In the genomic region with DNA sequence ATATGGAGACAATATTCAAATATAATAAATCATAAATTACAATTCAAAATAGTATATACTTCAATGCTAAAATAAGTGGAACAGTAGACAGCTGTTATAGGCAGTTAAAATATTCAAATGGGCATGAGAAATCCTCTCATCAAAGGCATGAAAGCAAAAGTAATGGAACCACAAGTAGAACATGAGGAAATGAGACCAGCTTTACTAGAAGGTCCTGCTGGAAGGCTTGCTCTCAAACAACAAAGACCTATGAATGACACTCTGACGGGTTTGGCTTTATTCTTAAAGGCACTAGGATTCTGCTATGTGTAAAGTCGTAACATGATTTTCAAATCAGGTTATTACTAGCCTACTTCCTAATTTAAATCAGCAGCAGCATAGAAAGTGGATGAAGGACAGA, we compare ENCODE assay signal across 14 cellular contexts.
DNase-seq lines count a peak whose midpoint lies in the region; ATAC-seq, FAIRE-seq and TF ChIP-seq lines count a peak whose summit lies in the region.
"Had no signal": no experiment of that assay in that cellular context is flagged by ENCODE, and none has a peak within 500 bp of the region (broad histone marks: within the 10 kb centered on the region; RNA-seq: fewer than 3 reads in every experiment).

No MANE protein-coding gene starts in this region.

- H3K9me3 Mint-ChIP-seq in Calu3 (ENCODE audit: low read depth, unreplicated experiment), result no peaks in the 10 kb centered on the region
- H3K9me3 Mint-ChIP-seq: dendritic cell treated with granulocyte-macrophage colony-stimulating factor and Interleukin-4, amounts not matched to agents 40 ng/mL and 50 ng/mL, for 4 days had no signal

- CTCF ChIA-PET in Calu3 (lab: Charles Lee), result no interaction called here

- peak; percentile 81 for FAIRE-seq in GM12891 (lab: Jason Lieb, UNC)
- FAIRE-seq in H54 (lab: Jason Lieb, UNC), result no peak

- TF ChIP-seq POLR2A in GM12891 (IDR thresholded peaks at IDR 0.05; ENCODE audit: low read depth, low read length) (no peak), H54 (IDR thresholded peaks at IDR 0.05; ENCODE audit: low read depth, low read length) (no peak)

- no peak for DNase-seq in GM12891 (ENCODE audit: insufficient read length, low spot score)
- peak; percentile 11 to 42 for DNase-seq in NCI-H526 (lab: John Stamatoyannopoulos, UW)
- DNase-seq in cerebellar cortex (ENCODE audit: low spot score), result no peak
- no peak for DNase-seq in H54 (ENCODE audit: insufficient read length, low spot score)
- DNase-seq in effector CD8-positive, alpha-beta T cell (lab: John Stamatoyannopoulos, UW), result no peak
- DNase-seq in Calu3, result no peak
- DNase-seq: activated effector memory CD4-positive, alpha-beta T cell treated with Interleukin-2 at 50 U/mL for 16 hours; glutamatergic neuron; NCI-H2081; WERI-Rb-1 had no signal

- peak; percentile 53 for ATAC-seq in GM19324 (IDR thresholded peaks at IDR 0.05; ENCODE audit: low FRiP score, unreplicated experiment)
- ATAC-seq in HG02840 (IDR thresholded peaks at IDR 0.05; ENCODE audit: low FRiP score, unreplicated experiment), result peak; percentile 56

- BruUV-seq in Calu3 (replicated peaks; lab: Mats Ljungman, UMichigan), result no TSS peak

- intact Hi-C loops in Calu3 (cut with micrococcal nuclease; ENCODE audit: unreplicated experiment), result no loop called here

- no peak for TF ChIP-seq CTCF in Calu3 (IDR thresholded peaks at IDR 0.05; ENCODE audit: unreplicated experiment)

- H3K4me1 Mint-ChIP-seq in Calu3 (ENCODE audit: low read depth, unreplicated experiment), result no peaks in the 10 kb centered on the region

- no peaks in the 10 kb centered on the region for H3K36me3 Mint-ChIP-seq in Calu3 (ENCODE audit: insufficient read depth, unreplicated experiment)

- no peak overlapping the region for H3K27ac Mint-ChIP-seq in Calu3 (ENCODE audit: unreplicated experiment)
- H3K27ac Mint-ChIP-seq: dendritic cell treated with granulocyte-macrophage colony-stimulating factor and Interleukin-4, amounts not matched to agents 40 ng/mL and 50 ng/mL, for 4 days had no signal

- no peak overlapping the region for H3K4me3 Mint-ChIP-seq in Calu3 (ENCODE audit: low read depth, unreplicated experiment)
- H3K4me3 Mint-ChIP-seq: dendritic cell treated with granulocyte-macrophage colony-stimulating factor and Interleukin-4, amounts not matched to agents 40 ng/mL and 50 ng/mL, for 4 days had no signal

- no peaks in the 10 kb centered on the region for H3K27me3 Mint-ChIP-seq in Calu3 (ENCODE audit: unreplicated experiment)
- H3K27me3 Mint-ChIP-seq: CD4-positive, CD25-positive, alpha-beta regulatory T cell; dendritic cell treated with granulocyte-macrophage colony-stimulating factor and Interleukin-4, amounts not matched to agents 40 ng/mL and 50 ng/mL, for 4 days had no signal

TF ChIP-seq in GM12891, 5 proteins besides CTCF, POLR2A, EP300 and RAD21:
- TF ChIP-seq PAX5 (IDR thresholded peaks at IDR 0.05; ENCODE audit: insufficient read depth, low read length, severe bottlenecking) (no peak), SPI1 (IDR thresholded peaks at IDR 0.05; ENCODE audit: low read depth, low read length) (peak; percentile 71)

Comparison
In these comparisons a context has a peak if more than half of its experiments do, and no peak if none do; other contexts are left out.
1. DNase-seq: peak in NCI-H526 (2 of 2); none in GM12891 (single experiment), cerebellar cortex (single experiment), H54 (single experiment), effector CD8-positive, alpha-beta T cell (single experiment) and Calu3 (single experiment).